ENCODE assay signal across 8 cellular contexts in genomic region chr5:177516601-177517568, GRCh38. TPM values are rescaled to one million over a fixed set of nuclear protein-coding genes. Genes with fewer than 3 reads are reported as not detected.
A peak's percentile ranks its signal among the peaks of the same experiment; 100 is the strongest.
DNase-seq lines count a peak whose midpoint lies in the region; ATAC-seq, FAIRE-seq and TF ChIP-seq lines count a peak whose summit lies in the region.

DDX41 (minus strand) TSS chr5:177516961; CDS start chr5:177516945, 16 bp downstream.

- peaks cover 32% of the 10 kb centered on the region for H3K4me1 Mint-ChIP-seq in T-helper 2 cell treated with Interferon-gamma antibody and Interleukin-4, amounts not matched to agents 5 μg/mL and 100 μg/mL, for 36 hours (ENCODE audit: low read depth)

- no peaks in the 10 kb centered on the region for H3K9me3 ChIP-seq in ascending aorta
- H3K9me3 ChIP-seq in right atrium auricular region = no peaks in the 10 kb centered on the region
- H3K9me3 ChIP-seq in psoas muscle = no peaks in the 10 kb centered on the region

- H3K9me3 Mint-ChIP-seq in T-helper 2 cell treated with Interferon-gamma antibody and Interleukin-4, amounts not matched to agents 5 μg/mL and 100 μg/mL, for 36 hours = no peaks in the 10 kb centered on the region

- H3K27me3 ChIP-seq in ascending aorta (no peaks in the 10 kb centered on the region), right atrium auricular region (no peaks in the 10 kb centered on the region), psoas muscle (ENCODE audit: insufficient read depth in 3 of 3, low read length in 2 of 3) (no peaks in the 10 kb centered on the region)

- H3K36me3 ChIP-seq in ascending aorta (peaks cover 49 to 63% of the 10 kb centered on the region in 2 donors), right atrium auricular region (peaks cover 67% of the 10 kb centered on the region), psoas muscle (ENCODE audit: insufficient read depth in 1 of 2, low read depth in 1 of 2) (peaks cover 7 to 72% of the 10 kb centered on the region in 2 donors)

- peak within 1 kb of the TSS; percentile 95 for H3K27ac Mint-ChIP-seq in T-helper 2 cell treated with Interferon-gamma antibody and Interleukin-4, amounts not matched to agents 5 μg/mL and 100 μg/mL, for 36 hours

- ATAC-seq in GM18499 (IDR thresholded peaks at IDR 0.05; ENCODE audit: insufficient read depth, unreplicated experiment) (peak; percentile 64), HG02938 (IDR thresholded peaks at IDR 0.05; ENCODE audit: unreplicated experiment) (peak; percentile 82), psoas muscle (peak; percentile 90 to 95 (median 92))

- intact Hi-C loops in ascending aorta (cut with DNase I) = loop anchor here (1.0 to 10.0 kb wide), 5 partner anchors 20 to 205 kb away; partner anchors contain the start of genes FAM193B, MXD3, PDLIM7 and TMED9
- intact Hi-C loops in psoas muscle (cut with DNase I) = no loop called here

- peak in 1 of 3 experiments; percentile 17 for TF ChIP-seq CTCF in ascending aorta (IDR thresholded peaks at IDR 0.05)
- TF ChIP-seq CTCF in right atrium auricular region (IDR thresholded peaks at IDR 0.05) = peak in 1 of 2 donors; percentile 34
- TF ChIP-seq CTCF in psoas muscle (IDR thresholded peaks at IDR 0.05) = no peak

- no peaks in the 10 kb centered on the region for H3K27me3 Mint-ChIP-seq in T-helper 2 cell treated with Interferon-gamma antibody and Interleukin-4, amounts not matched to agents 5 μg/mL and 100 μg/mL, for 36 hours (ENCODE audit: low read depth)

- peak within 1 kb of the TSS; percentile 88 to 97 for H3K4me3 ChIP-seq in ascending aorta
- peak within 1 kb of the TSS; percentile 83 to 95 for H3K4me3 ChIP-seq in right atrium auricular region
- peak within 1 kb of the TSS; percentile 99 for H3K4me3 ChIP-seq in psoas muscle

- 0 to 1% (median 0%) methylated on average over 93 to 96 of the region's 96 CpGs for WGBS in psoas muscle, 3 donors

- FAIRE-seq in urothelium cell line (lab: Jason Lieb, UNC) = peak; percentile 99

- H3K27ac ChIP-seq in ascending aorta (peak within 1 kb of the TSS; percentile 73 to 82), right atrium auricular region (peak within 1 kb of the TSS; percentile 86 to 94), psoas muscle (peak within 1 kb of the TSS; percentile 79)

- H3K4me3 Mint-ChIP-seq in T-helper 2 cell treated with Interferon-gamma antibody and Interleukin-4, amounts not matched to agents 5 μg/mL and 100 μg/mL, for 36 hours = peak within 1 kb of the TSS; percentile 94

- peaks cover 4 to 10% of the 10 kb centered on the region in 2 donors for H3K4me1 ChIP-seq in ascending aorta
- peaks cover 0 to 22% of the 10 kb centered on the region in 2 donors for H3K4me1 ChIP-seq in right atrium auricular region
- peaks cover 21% of the 10 kb centered on the region for H3K4me1 ChIP-seq in psoas muscle

- DNase-seq in NCI-H1930 (lab: John Stamatoyannopoulos, UW) (peak; percentile 89 to 91), ascending aorta (ENCODE audit: low spot score in 2 of 2) (peak; percentile 90 to 99), right atrium auricular region (ENCODE audit: low spot score) (peak; percentile 98), psoas muscle (peak; percentile 98 to 99), urothelium cell line (ENCODE audit: low spot score) (peak; percentile 97)
- peak; percentile 98 for DNase-seq in T-helper 2 cell treated with Interferon-gamma antibody and Interleukin-4, amounts not matched to agents 5 μg/mL and 100 μg/mL, for 36 hours (ENCODE audit: low spot score)

- H3K36me3 Mint-ChIP-seq in T-helper 2 cell treated with Interferon-gamma antibody and Interleukin-4, amounts not matched to agents 5 μg/mL and 100 μg/mL, for 36 hours (ENCODE audit: low read depth) = peaks cover 50% of the 10 kb centered on the region

RNA-seq across cellular contexts. Expression of gene DDX41, which starts in this region (rescaled TPM):
- total RNA-seq in ascending aorta = 117 TPM
- 10 to 100 TPM; 40.9 to 45.5 TPM for total RNA-seq in right atrium auricular region
- 10 to 100 TPM; 37.2 to 41.0 (median 40.2) TPM for total RNA-seq in psoas muscle
- 10 to 100 TPM; 45.6 to 71.6 (median 57.3) TPM for polyA plus RNA-seq in psoas muscle

Comparison
In these comparisons a context has a peak if more than half of its experiments do, and no peak if none do; other contexts are left out.
1. Peak in every context shown above with its lines: DNase-seq, ATAC-seq, H3K4me3 ChIP-seq and H3K27ac ChIP-seq.